In genomic region chr2:728165-728564, GRCh38 we compare ENCODE assay signal across 16 cellular contexts. TPM values are rescaled to one million over a fixed set of nuclear protein-coding genes. Genes with fewer than 3 reads are reported as not detected.
A peak's percentile ranks its signal among the peaks of the same experiment; 100 is the strongest.
DNase-seq lines count a peak whose midpoint lies in the region; ATAC-seq, FAIRE-seq and TF ChIP-seq lines count a peak whose summit lies in the region.
"Had no signal": no experiment of that assay in that cellular context is flagged by ENCODE, and none has a peak within 500 bp of the region (broad histone marks: within the 10 kb centered on the region; RNA-seq: fewer than 3 reads in every experiment).

No MANE protein-coding gene starts in this region.

- H3K4me1 ChIP-seq in H1 (replicated peaks in 1 of 4; ENCODE audit: control insufficient read depth in 3 of 4, insufficient read depth in 4 of 4, low read length in 3 of 4) (peaks cover 10 to 19% (median 14%) of the 10 kb centered on the region in 4 experiments), trophoblast cell (ENCODE audit: control insufficient read depth in 1 of 2, insufficient read depth in 2 of 2, low read length in 2 of 2) (no peaks in the 10 kb centered on the region)

- intact Hi-C loops in Right ventricle myocardium inferior (cut with DNase I) (no loop called here), left ventricle myocardium superior (cut with micrococcal nuclease) (no loop called here)

- H3K56ac ChIP-seq in H1 (replicated peaks; ENCODE audit: insufficient read length, low read depth, low read length): no peak overlapping the region

- CTCF ChIA-PET in H1 (lab: Charles Lee; ENCODE audit: partially characterized antibody): interaction anchor here (1.5 to 3.2 kb wide), 2 partner anchors 12 to 13 kb away, joined by 4 to 34 read pairs; no protein-coding TSS in a partner anchor

- H3K9me3 ChIP-seq in H1 (ENCODE audit: insufficient read depth in 2 of 2, low read depth in 1 of 2, low read length in 1 of 2) (no peaks in the 10 kb centered on the region), trophoblast cell (ENCODE audit: insufficient read depth, low read depth, low read length) (no peaks in the 10 kb centered on the region)

- H2BK12ac ChIP-seq in H1 (ENCODE audit: low read depth, low read length): peak overlapping the region; percentile 99
- H2BK12ac ChIP-seq in trophoblast cell (ENCODE audit: low read length): no peak overlapping the region

- no peak overlapping the region for H3K4me3 ChIP-seq in H1 (ENCODE audit: extremely low read depth in 1 of 4, insufficient read depth in 2 of 4, low read depth in 3 of 4, low read length in 4 of 4)
- H3K4me3 ChIP-seq in trophoblast cell (ENCODE audit: low read depth, low read length): peak overlapping the region; percentile 53

- 89% methylated on average over 1 of the region's 1 CpG; no CpG with 5 or more reads in 1 of the 2 experiments for WGBS in H1 (ENCODE audit: extremely low coverage in 1 of 2, insufficient coverage in 1 of 2, insufficient read length in 1 of 2, insufficient replicate concordance in 2 of 2, low coverage in 1 of 2, low lambda C conversion rate in 2 of 2, missing lambda C conversion rate in 1 of 2), 2 experiments
- no CpG with 5 or more reads among the region's 1 CpG for WGBS in trophoblast cell (ENCODE audit: extremely low coverage, insufficient coverage, insufficient read length)

- no peaks in the 10 kb centered on the region for H3K36me3 Mint-ChIP-seq in activated T-cell treated with anti-CD3 and anti-CD28 coated beads, Interleukin-2, amount 50 U/mL, for 4 hours (ENCODE audit: insufficient read depth)
- H3K36me3 Mint-ChIP-seq: CD14-positive monocyte; CD8-positive, alpha-beta T cell had no signal

- no peak for DNase-seq in Right ventricle myocardium inferior (ENCODE audit: missing footprints)
- DNase-seq in left ventricle myocardium superior: no peak
- no peak for DNase-seq in HTR-8/SVneo (ENCODE audit: insufficient read length, low spot score)
- DNase-seq in H1 (ENCODE audit: low read depth in 1 of 2, low spot score in 2 of 2): no peak
- DNase-seq in trophoblast cell: no peak
- DNase-seq in activated T-cell treated with anti-CD3 and anti-CD28 coated beads, Interleukin-2, amount 50 U/mL, for 4 hours: no peak
- no peak for DNase-seq in G401 (ENCODE audit: low spot score)
- no peak for DNase-seq in activated gamma-delta T cell treated with Interleukin-2 at 50 U/mL for 16 hours
- DNase-seq: CD8-positive, alpha-beta T cell; COR-L47; DND-41; GF-D8 had no signal

- no peak overlapping the region for H3K4me3 Mint-ChIP-seq in activated T-cell treated with anti-CD3 and anti-CD28 coated beads, Interleukin-2, amount 50 U/mL, for 4 hours
- H3K4me3 Mint-ChIP-seq: CD14-positive monocyte; CD8-positive, alpha-beta T cell had no signal

- ATAC-seq in Right ventricle myocardium inferior: peak; percentile 23
- no peak for ATAC-seq in left ventricle myocardium superior
- no peak for ATAC-seq in activated T-cell treated with anti-CD3 and anti-CD28 coated beads, Interleukin-2, amount 50 U/mL, for 4 hours
- ATAC-seq: CD8-positive, alpha-beta T cell had no signal

- no peak for TF ChIP-seq POLR2A in H1 (IDR thresholded peaks at IDR 0.05; ENCODE audit: control extremely low read depth in 1 of 2, low read depth in 2 of 2, low read length in 2 of 2)

- peak overlapping the region; percentile 100 for H2BK20ac ChIP-seq in H1 (ENCODE audit: low read length)

- peak overlapping the region; percentile 99 for H2BK15ac ChIP-seq in H1 (ENCODE audit: low read length)

- H2AFZ ChIP-seq in H1 (ENCODE audit: low read length) (no peak overlapping the region), trophoblast cell (ENCODE audit: insufficient read depth, low read length, poor library complexity) (no peak overlapping the region)

- no peak for TF ChIP-seq RAD21 in H1 (IDR thresholded peaks at IDR 0.05 in 1 of 2, conservative IDR thresholded peaks at IDR 0.05 in 1 of 2; ENCODE audit: low read depth in 2 of 2, low read length in 2 of 2)

- no peak for TF ChIP-seq CTCF in H1 (IDR thresholded peaks at IDR 0.05; ENCODE audit: control extremely low read depth in 1 of 3, insufficient read depth in 1 of 3, low read depth in 1 of 3, low read length in 3 of 3)

- H2AK5ac ChIP-seq in H1 (ENCODE audit: low read depth, low read length): peak overlapping the region; percentile 100
- no peak overlapping the region for H2AK5ac ChIP-seq in trophoblast cell (ENCODE audit: low read length)

- H3K27ac ChIP-seq in H1 (ENCODE audit: low read depth, low read length) (no peak overlapping the region), trophoblast cell (ENCODE audit: low read depth, low read length) (no peak overlapping the region)
- H3K27ac ChIP-seq: 22Rv1 had no signal

- H3K4ac ChIP-seq in H1 (replicated peaks; ENCODE audit: insufficient read length, low read depth, low read length): peak overlapping the region; percentile 99
- H3K4ac ChIP-seq in trophoblast cell (ENCODE audit: low read depth, low read length): no peak overlapping the region

- H3K18ac ChIP-seq in H1 (ENCODE audit: extremely low read depth, low read length): peak overlapping the region; percentile 93
- no peak overlapping the region for H3K18ac ChIP-seq in trophoblast cell (ENCODE audit: low read length)

- peak overlapping the region; percentile 99 for H4K91ac ChIP-seq in H1 (replicated peaks; ENCODE audit: insufficient read length, low read length)
- no peak overlapping the region for H4K91ac ChIP-seq in trophoblast cell (ENCODE audit: low read depth, low read length)

- no peaks in the 10 kb centered on the region; a peak in 2 of 7 replicates for H3K27me3 ChIP-seq in H1 (replicated peaks in 1 of 4; ENCODE audit: control insufficient read depth in 3 of 4, extremely low read depth in 1 of 4, insufficient read depth in 3 of 4, low read length in 3 of 4)
- H3K27me3 ChIP-seq in trophoblast cell (ENCODE audit: insufficient read depth, low read length): no peaks in the 10 kb centered on the region

- H4K12ac ChIP-seq in trophoblast cell (ENCODE audit: low read depth, low read length): no peak overlapping the region

- H3K79me1 ChIP-seq in H1 (ENCODE audit: low read depth, low read length) (no peaks in the 10 kb centered on the region; the same call in 1 of the 2 replicates), trophoblast cell (ENCODE audit: low read length) (no peaks in the 10 kb centered on the region)

- FAIRE-seq in HTR-8/SVneo (lab: Jason Lieb, UNC) (peak; percentile 97), H1 (lab: Jason Lieb, UNC) (no peak)
- FAIRE-seq: D721Med, H54 had no signal

- H3K4me1 Mint-ChIP-seq in activated T-cell treated with anti-CD3 and anti-CD28 coated beads, Interleukin-2, amount 50 U/mL, for 4 hours (ENCODE audit: low read depth): no peaks in the 10 kb centered on the region
- H3K4me1 Mint-ChIP-seq: CD14-positive monocyte had no signal

- H4K8ac ChIP-seq in H1 (ENCODE audit: extremely low read depth, insufficient read depth, low read length) (no peak overlapping the region), trophoblast cell (ENCODE audit: low read depth, low read length) (no peak overlapping the region)

- H3K79me2 ChIP-seq in H1 (ENCODE audit: control insufficient read depth in 1 of 2, insufficient read depth in 2 of 2, low read length in 2 of 2) (peaks cover 0 to 4% of the 10 kb centered on the region in 2 experiments; a peak in 1 of 4 replicates), trophoblast cell (ENCODE audit: control insufficient read depth, insufficient read depth, low read length, poor library complexity) (no peaks in the 10 kb centered on the region)

- no peak overlapping the region; a peak in 1 of 7 replicates for H3K9ac ChIP-seq in H1 (replicated peaks in 1 of 4; ENCODE audit: extremely low read depth in 1 of 4, low read depth in 3 of 4, low read length in 3 of 4)
- no peak overlapping the region for H3K9ac ChIP-seq in trophoblast cell (ENCODE audit: low read length)

- no peaks in the 10 kb centered on the region for H4K20me1 ChIP-seq in H1 (replicated peaks in 1 of 2; ENCODE audit: control insufficient read depth in 1 of 2, insufficient read depth in 2 of 2, low read length in 2 of 2)

- POLR2A ChIA-PET in H1 (lab: Charles Lee; ENCODE audit: partially characterized antibody): interaction anchor here (1.2 kb wide), 1 partner anchor 18 kb away, joined by 3 read pairs; no protein-coding TSS in a partner anchor

- H3K23ac ChIP-seq in H1 (ENCODE audit: insufficient read length): no peak overlapping the region
- H3K23ac ChIP-seq in trophoblast cell (ENCODE audit: low read length): peak overlapping the region; percentile 94

- H3K14ac ChIP-seq in H1 (ENCODE audit: insufficient read length) (no peak overlapping the region), trophoblast cell (ENCODE audit: low read length) (no peak overlapping the region)

- no peak for TF ChIP-seq EP300 in H1 (IDR thresholded peaks at IDR 0.05; ENCODE audit: borderline replicate concordance in 1 of 2, low read depth in 2 of 2, low read length in 2 of 2)

- in situ Hi-C loops in G401 (cut with HindIII; ENCODE audit: low sequenced_read_pairs): no loop called here

- H4K5ac ChIP-seq in H1 (ENCODE audit: insufficient read length, low read depth, low read length): no peak overlapping the region

- H3K27me3 Mint-ChIP-seq in activated T-cell treated with anti-CD3 and anti-CD28 coated beads, Interleukin-2, amount 50 U/mL, for 4 hours (ENCODE audit: low read depth): peaks cover 19% of the 10 kb centered on the region

- H2BK5ac ChIP-seq in H1 (ENCODE audit: low read depth, low read length) (peak overlapping the region; percentile 99), trophoblast cell (ENCODE audit: low read depth, low read length, poor library complexity) (no peak overlapping the region)

- H3K4me2 ChIP-seq in H1 (ENCODE audit: insufficient read depth in 1 of 2, low read depth in 2 of 2, low read length in 2 of 2): peak overlapping the region in 1 of 2 experiments; percentile 68; a peak in 1 of 4 replicates
- no peak overlapping the region for H3K4me2 ChIP-seq in trophoblast cell (ENCODE audit: low read length)

- peak overlapping the region; percentile 99 for H2BK120ac ChIP-seq in H1 (replicated peaks; ENCODE audit: low read depth, low read length)
- H2BK120ac ChIP-seq in trophoblast cell (ENCODE audit: insufficient read depth, low read length, poor library complexity): no peak overlapping the region

- H3K9me3 Mint-ChIP-seq in activated T-cell treated with anti-CD3 and anti-CD28 coated beads, Interleukin-2, amount 50 U/mL, for 4 hours: no peaks in the 10 kb centered on the region
- H3K9me3 Mint-ChIP-seq: CD8-positive, alpha-beta T cell had no signal

- H3K36me3 ChIP-seq in H1 (ENCODE audit: control insufficient read depth in 2 of 4, insufficient read depth in 4 of 4, low read length in 3 of 4): no peaks in the 10 kb centered on the region; a peak in 1 of 8 replicates
- H3K36me3 ChIP-seq in trophoblast cell (ENCODE audit: control insufficient read depth in 1 of 2, insufficient read depth in 2 of 2, low read length in 2 of 2): no peaks in the 10 kb centered on the region

- H3K23me2 ChIP-seq in H1 (ENCODE audit: low read depth, low read length): peaks cover 2% of the 10 kb centered on the region; the same call in 1 of the 2 replicates

RNA-seq across cellular contexts. Expression of gene TMEM18, which starts 51.0 kb away (rescaled TPM):
- total RNA-seq in Right ventricle myocardium inferior (10.6 TPM), left ventricle myocardium superior (9.4 TPM)
- 22.3 and 27.1 TPM in 2 replicates for total RNA-seq in H1 (2021; fragmentation: NEBNext Ultra II Directional; extraction: Animal tissue kit (Norgen Biotek cat#: 25700))
- 21.7 and 22.4 TPM in 2 replicates for polyA plus RNA-seq in H1 (2011; rRNA removed)
- 28.4 TPM for polyA plus RNA-seq in H1 (2011; cell fraction: cytosol; rRNA removed)
- 32.0 TPM for polyA plus RNA-seq in H1 (2011; cell fraction: nucleus; rRNA removed)
- 20.0 to 35.4 TPM (median 24.9 TPM) in 4 replicates for polyA plus RNA-seq in H1 (2012, experiment 1 of 2)
- 18.8 TPM for polyA plus RNA-seq in H1 (2012, experiment 2 of 2)
- 46.5 TPM for polyA plus RNA-seq in H1 (2013, experiment 1 of 2)
- polyA plus RNA-seq in H1 (2013, experiment 2 of 2): 45.9 TPM
- 15.2 and 16.4 TPM in 2 replicates for polyA minus RNA-seq in H1 (2011; rRNA and poly(A)+ RNA removed)
- 13.4 TPM for polyA minus RNA-seq in H1 (2011; cell fraction: cytosol; rRNA and poly(A)+ RNA removed)
- polyA minus RNA-seq in H1 (2011; cell fraction: nucleus; rRNA and poly(A)+ RNA removed): 24.7 TPM
- 19.0 and 19.9 TPM in 2 replicates for polyA plus RNA-seq in trophoblast cell (2013)
- 10 to 100 TPM; 29.2 to 33.2 (median 29.3) TPM for total RNA-seq in activated T-cell treated with anti-CD3 and anti-CD28 coated beads, Interleukin-2, amount 50 U/mL, for 4 hours
- total RNA-seq in G401 (2014; rRNA removed; shearing (Covaris generic)): 18.1 and 39.4 TPM in 2 replicates
